Comparison of ENCODE assay signal across 20 cellular contexts in genomic region chr16:71734511-71734910, GRCh38.
"Had no signal": no experiment of that assay in that cellular context is flagged by ENCODE, and none has a peak within 500 bp of the region (broad histone marks: within the 10 kb centered on the region; RNA-seq: fewer than 3 reads in every experiment).

No MANE protein-coding gene starts in this region.

- H3K4me1 ChIP-seq: colonic mucosa, lower lobe of right lung, pancreas, right lobe of liver, stomach, suprapubic skin had no signal

- H3K9me3 Mint-ChIP-seq: activated naive CD4-positive, alpha-beta T cell treated with anti-CD3 and anti-CD28 coated beads for 36 hours; activated naive CD8-positive, alpha-beta T cell treated with anti-CD3 and anti-CD28 coated beads, Interleukin-2, amount 10 ng/mL, durations not matched to agents 7 days and 5 days; activated T-cell treated with anti-CD3 and anti-CD28 coated beads, Interleukin-2, amount 50 U/mL, for 4 hours; naive thymus-derived CD4-positive, alpha-beta T cell had no signal

- H3K9me3 ChIP-seq: colonic mucosa, heart right ventricle, lower lobe of right lung, pancreas, right lobe of liver, stomach, suprapubic skin had no signal

- ATAC-seq: activated T-cell treated with anti-CD3 and anti-CD28 coated beads, Interleukin-2, amount 50 U/mL, for 4 hours; heart right ventricle; lower lobe of right lung; naive thymus-derived CD4-positive, alpha-beta T cell; pancreas had no signal

- H3K27me3 Mint-ChIP-seq: activated naive CD8-positive, alpha-beta T cell treated with anti-CD3 and anti-CD28 coated beads, Interleukin-2, amount 10 ng/mL, durations not matched to agents 7 days and 5 days; naive thymus-derived CD4-positive, alpha-beta T cell had no signal

- DNase-seq: activated CD4-positive, alpha-beta T cell treated with anti-CD3 and anti-CD28 coated beads, Interleukin-2, amount 50 U/mL, for 4 hours; activated CD8-positive, alpha-beta memory T cell treated with anti-CD3 and anti-CD28 coated beads for 24 hours; activated CD8-positive, alpha-beta memory T cell treated with anti-CD3 and anti-CD28 coated beads, Interleukin-2, amount 50 U/mL, for 4 hours; activated effector memory CD4-positive, alpha-beta T cell treated with Interleukin-2 at 50 U/mL for 16 hours; activated naive CD4-positive, alpha-beta T cell treated with anti-CD3 and anti-CD28 coated beads for 36 hours; activated naive CD8-positive, alpha-beta T cell treated with anti-CD3 and anti-CD28 coated beads, Interleukin-2, amount 10 ng/mL, durations not matched to agents 7 days and 5 days; activated T-cell treated with anti-CD3 and anti-CD28 coated beads, Interleukin-2, amount 50 U/mL, for 4 hours; amniotic stem cell; colonic mucosa; heart right ventricle; lower lobe of right lung; naive thymus-derived CD4-positive, alpha-beta T cell; pancreas; right lobe of liver; stimulated activated CD4-positive, alpha-beta T cell treated with anti-CD3 and anti-CD28 coated beads, Interleukin-1b, Interleukin-23, amount 100 ng/mL, for 48 hours; stomach; T-helper 9 cell; trophoblast cell had no signal

- H3K27me3 ChIP-seq: colonic mucosa, heart right ventricle, pancreas, right lobe of liver, stomach, suprapubic skin had no signal

- H3K27ac Mint-ChIP-seq: activated naive CD4-positive, alpha-beta T cell treated with anti-CD3 and anti-CD28 coated beads for 36 hours; activated naive CD8-positive, alpha-beta T cell treated with anti-CD3 and anti-CD28 coated beads, Interleukin-2, amount 10 ng/mL, durations not matched to agents 7 days and 5 days had no signal

- H3K4me3 ChIP-seq: colonic mucosa, heart right ventricle, lower lobe of right lung, pancreas, right lobe of liver, skin epidermis, stomach, suprapubic skin had no signal

- H3K27ac ChIP-seq: colonic mucosa, heart right ventricle, lower lobe of right lung, pancreas, right lobe of liver, skin epidermis, stomach, suprapubic skin had no signal

- H3K4me3 Mint-ChIP-seq: activated naive CD4-positive, alpha-beta T cell treated with anti-CD3 and anti-CD28 coated beads for 36 hours; activated naive CD8-positive, alpha-beta T cell treated with anti-CD3 and anti-CD28 coated beads, Interleukin-2, amount 10 ng/mL, durations not matched to agents 7 days and 5 days; activated T-cell treated with anti-CD3 and anti-CD28 coated beads, Interleukin-2, amount 50 U/mL, for 4 hours; naive thymus-derived CD4-positive, alpha-beta T cell had no signal
